Comparison of ENCODE assay signal across 8 cellular contexts in genomic region chr7:43954524-43955228, GRCh38. TPM values are rescaled to one million over a fixed set of nuclear protein-coding genes. Genes with fewer than 3 reads are reported as not detected.
DNase-seq lines count a peak whose midpoint lies in the region; ATAC-seq and TF ChIP-seq lines count a peak whose summit lies in the region.

No MANE protein-coding gene starts in this region.

- TF ChIP-seq CTCF in right atrium auricular region (IDR thresholded peaks at IDR 0.05) (peak in 1 of 2 donors; percentile 55), HFF-Myc (IDR thresholded peaks at IDR 0.05; ENCODE audit: low read depth, low read length, missing control alignments) (peak; percentile 59), astrocyte of the spinal cord (IDR thresholded peaks at IDR 0.05; ENCODE audit: low read depth, low read length) (peak; percentile 62), transverse colon (IDR thresholded peaks at IDR 0.05) (peak in 4 of 5 experiments; percentile 16 to 37 (median 26))

- in situ Hi-C loops in astrocyte of the spinal cord (cut with HindIII; ENCODE audit: low sequenced_read_pairs) (no loop called here), transverse colon (cut with MboI; ENCODE audit: low pct_ligation_motif_present in 1 of 4, low pct_unique_long_range_greater_than_20kb in 1 of 4, low sequenced_read_pairs in 3 of 4) (no loop called here)

- peaks cover 12% of the 10 kb centered on the region for H3K36me3 ChIP-seq in right atrium auricular region
- H3K36me3 ChIP-seq in transverse colon, result no peaks in the 10 kb centered on the region

- H3K4me1 ChIP-seq in right atrium auricular region (no peaks in the 10 kb centered on the region), transverse colon (no peaks in the 10 kb centered on the region)

- ATAC-seq in Right ventricle myocardium inferior (peak; percentile 56), GM21528 (IDR thresholded peaks at IDR 0.05; ENCODE audit: low FRiP score, unreplicated experiment) (no peak)

- TF ChIP-seq POLR2A in transverse colon (IDR thresholded peaks at IDR 0.05), result no peak

- H3K27me3 ChIP-seq in right atrium auricular region, result no peaks in the 10 kb centered on the region
- no peaks in the 10 kb centered on the region for H3K27me3 ChIP-seq in transverse colon

- no peak for TF ChIP-seq EP300 in transverse colon (IDR thresholded peaks at IDR 0.05; ENCODE audit: low read depth)

- 52 to 72% methylated on average over 3 of the region's 3 CpGs for WGBS in transverse colon (ENCODE audit: low coverage in 1 of 2), 2 donors

- DNase-seq in Right ventricle myocardium inferior (ENCODE audit: missing footprints), result no peak
- DNase-seq in right atrium auricular region (ENCODE audit: low spot score), result no peak
- peak; percentile 37 for DNase-seq in HFF-Myc (ENCODE audit: extremely low read depth, low read depth)
- DNase-seq in NCI-H510A (lab: John Stamatoyannopoulos, UW), result peak; percentile 21
- peak; percentile 55 for DNase-seq in astrocyte of the spinal cord (ENCODE audit: low read depth, low spot score)
- DNase-seq in islet precursor cell, result peak; percentile 78
- DNase-seq in transverse colon, result peak; percentile 22

- intact Hi-C loops in Right ventricle myocardium inferior (cut with DNase I) (no loop called here), transverse colon (cut with DNase I; ENCODE audit: low total_unique reads) (no loop called here)

- H3K27ac ChIP-seq in right atrium auricular region (no peak overlapping the region), transverse colon (no peak overlapping the region)

- H3K4me3 ChIP-seq in right atrium auricular region (no peak overlapping the region), HFF-Myc (replicated peaks; ENCODE audit: low read depth, low read length) (no peak overlapping the region), astrocyte of the spinal cord (ENCODE audit: low read depth, low read length) (no peak overlapping the region), transverse colon (no peak overlapping the region)

- no peaks in the 10 kb centered on the region for H3K9me3 ChIP-seq in right atrium auricular region
- H3K9me3 ChIP-seq in transverse colon, result no peaks in the 10 kb centered on the region

RNA-seq across cellular contexts. Expression of gene UBE2D4, which starts 28.4 kb away (rescaled TPM):
- total RNA-seq in Right ventricle myocardium inferior (51.2 TPM), right atrium auricular region (10 to 100 TPM; 47.4 to 50.5 TPM), transverse colon (10 to 100 TPM; 13.3 to 55.7 (median 15.5) TPM)

RNA-seq across cellular contexts. Expression of gene SPDYE1, which starts 43.0 kb away (rescaled TPM):
- not detected for total RNA-seq in Right ventricle myocardium inferior
- total RNA-seq in right atrium auricular region, result not detected
- total RNA-seq in transverse colon, result not detected

RNA-seq across cellular contexts. Expression of gene URGCP, which starts 48.3 kb away (rescaled TPM):
- total RNA-seq in Right ventricle myocardium inferior (44.4 TPM), right atrium auricular region (10 to 100 TPM; 26.4 to 30.9 TPM), transverse colon (10 to 100 TPM; 54.5 to 84.2 (median 58.2) TPM)

Comparison
In these comparisons a context has a peak if more than half of its experiments do, and no peak if none do; other contexts are left out.
1. DNase-seq: peak in HFF-Myc (single experiment), NCI-H510A (single experiment), astrocyte of the spinal cord (single experiment), islet precursor cell (single experiment) and transverse colon (single experiment); none in Right ventricle myocardium inferior (single experiment) and right atrium auricular region (single experiment).